In the genomic region with DNA sequence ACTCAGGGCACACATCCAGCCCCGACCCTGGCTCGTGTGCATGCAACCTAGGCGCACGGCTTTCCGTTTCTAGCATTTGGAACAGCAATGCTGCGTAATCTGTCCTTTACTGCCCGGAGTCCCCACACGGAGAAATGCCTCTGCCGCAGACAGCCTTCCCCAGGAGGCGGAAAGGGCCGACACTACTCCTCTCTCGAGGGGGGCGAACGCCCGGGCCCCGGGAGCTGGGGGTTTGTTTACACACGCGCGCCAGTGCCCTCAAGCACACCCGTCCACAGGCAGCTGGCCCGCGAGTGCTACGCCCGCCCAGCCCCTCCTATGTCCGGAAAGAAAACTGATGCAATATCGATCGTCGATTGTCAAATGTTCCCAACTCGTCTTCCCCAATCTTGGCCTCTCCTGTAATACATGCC, we compare ENCODE assay signal across 1 cellular context.
TF ChIP-seq lines count a peak whose summit lies in the region.

No MANE protein-coding gene starts in this region.

TF ChIP-seq in K562, 482 proteins besides CTCF, POLR2A, EP300 and RAD21 (continued from another document):
- TF ChIP-seq, protein P1, sequence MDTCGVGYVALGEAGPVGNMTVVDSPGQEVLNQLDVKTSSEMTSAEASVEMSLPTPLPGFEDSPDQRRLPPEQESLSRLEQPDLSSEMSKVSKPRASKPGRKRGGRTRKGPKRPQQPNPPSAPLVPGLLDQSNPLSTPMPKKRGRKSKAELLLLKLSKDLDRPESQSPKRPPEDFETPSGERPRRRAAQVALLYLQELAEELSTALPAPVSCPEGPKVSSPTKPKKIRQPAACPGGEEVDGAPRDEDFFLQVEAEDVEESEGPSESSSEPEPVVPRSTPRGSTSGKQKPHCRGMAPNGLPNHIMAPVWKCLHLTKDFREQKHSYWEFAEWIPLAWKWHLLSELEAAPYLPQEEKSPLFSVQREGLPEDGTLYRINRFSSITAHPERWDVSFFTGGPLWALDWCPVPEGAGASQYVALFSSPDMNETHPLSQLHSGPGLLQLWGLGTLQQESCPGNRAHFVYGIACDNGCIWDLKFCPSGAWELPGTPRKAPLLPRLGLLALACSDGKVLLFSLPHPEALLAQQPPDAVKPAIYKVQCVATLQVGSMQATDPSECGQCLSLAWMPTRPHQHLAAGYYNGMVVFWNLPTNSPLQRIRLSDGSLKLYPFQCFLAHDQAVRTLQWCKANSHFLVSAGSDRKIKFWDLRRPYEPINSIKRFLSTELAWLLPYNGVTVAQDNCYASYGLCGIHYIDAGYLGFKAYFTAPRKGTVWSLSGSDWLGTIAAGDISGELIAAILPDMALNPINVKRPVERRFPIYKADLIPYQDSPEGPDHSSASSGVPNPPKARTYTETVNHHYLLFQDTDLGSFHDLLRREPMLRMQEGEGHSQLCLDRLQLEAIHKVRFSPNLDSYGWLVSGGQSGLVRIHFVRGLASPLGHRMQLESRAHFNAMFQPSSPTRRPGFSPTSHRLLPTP (IDR thresholded peaks at IDR 0.05; ENCODE audit: borderline replicate concordance, extremely low read depth, insufficient read length): no peak
- TF ChIP-seq TAF9B (IDR thresholded peaks at IDR 0.05; ENCODE audit: partially characterized antibody) (peak; percentile 57), CHD2 (IDR thresholded peaks at IDR 0.05; ENCODE audit: low read depth, low read length) (peak; percentile 8; the same call in 1 of the 2 replicates), HDAC2 (IDR thresholded peaks at IDR 0.05) (0 out of 2 replicates have a peak, but pooled peaks have one; percentile 12), SIRT6 (IDR thresholded peaks at IDR 0.05; ENCODE audit: low read depth, low read length) (peak; percentile 90), SRSF3 (IDR thresholded peaks at IDR 0.05; ENCODE audit: insufficient read depth, low read length) (0 out of 2 replicates have a peak, but pooled peaks have one; percentile 65), ZNF175 (CRISPR knock-in tag; IDR thresholded peaks at IDR 0.05; ENCODE audit: low read depth) (0 out of 2 replicates have a peak, but pooled peaks have one; percentile 40), CCNT2 (IDR thresholded peaks at IDR 0.05; ENCODE audit: borderline replicate concordance, extremely low read depth, insufficient read length, low read depth, low read length) (no peak), SIN3A (IDR thresholded peaks at IDR 0.05; ENCODE audit: borderline replicate concordance in 2 of 2, control insufficient read depth in 1 of 2, low read depth in 2 of 2, low read length in 2 of 2) (0 out of 4 replicates have a peak, but pooled peaks of 1 of the 2 experiments have one; percentile 41)
- TF ChIP-seq, protein P2, sequence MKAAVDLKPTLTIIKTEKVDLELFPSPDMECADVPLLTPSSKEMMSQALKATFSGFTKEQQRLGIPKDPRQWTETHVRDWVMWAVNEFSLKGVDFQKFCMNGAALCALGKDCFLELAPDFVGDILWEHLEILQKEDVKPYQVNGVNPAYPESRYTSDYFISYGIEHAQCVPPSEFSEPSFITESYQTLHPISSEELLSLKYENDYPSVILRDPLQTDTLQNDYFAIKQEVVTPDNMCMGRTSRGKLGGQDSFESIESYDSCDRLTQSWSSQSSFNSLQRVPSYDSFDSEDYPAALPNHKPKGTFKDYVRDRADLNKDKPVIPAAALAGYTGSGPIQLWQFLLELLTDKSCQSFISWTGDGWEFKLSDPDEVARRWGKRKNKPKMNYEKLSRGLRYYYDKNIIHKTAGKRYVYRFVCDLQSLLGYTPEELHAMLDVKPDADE (conservative IDR thresholded peaks at IDR 0.05; ENCODE audit: control insufficient read depth, low read depth, low read length): 0 out of 2 replicates have a peak, but pooled peaks have one; percentile 5
